1 cellular context compared by ENCODE assay signal in the genomic region with DNA sequence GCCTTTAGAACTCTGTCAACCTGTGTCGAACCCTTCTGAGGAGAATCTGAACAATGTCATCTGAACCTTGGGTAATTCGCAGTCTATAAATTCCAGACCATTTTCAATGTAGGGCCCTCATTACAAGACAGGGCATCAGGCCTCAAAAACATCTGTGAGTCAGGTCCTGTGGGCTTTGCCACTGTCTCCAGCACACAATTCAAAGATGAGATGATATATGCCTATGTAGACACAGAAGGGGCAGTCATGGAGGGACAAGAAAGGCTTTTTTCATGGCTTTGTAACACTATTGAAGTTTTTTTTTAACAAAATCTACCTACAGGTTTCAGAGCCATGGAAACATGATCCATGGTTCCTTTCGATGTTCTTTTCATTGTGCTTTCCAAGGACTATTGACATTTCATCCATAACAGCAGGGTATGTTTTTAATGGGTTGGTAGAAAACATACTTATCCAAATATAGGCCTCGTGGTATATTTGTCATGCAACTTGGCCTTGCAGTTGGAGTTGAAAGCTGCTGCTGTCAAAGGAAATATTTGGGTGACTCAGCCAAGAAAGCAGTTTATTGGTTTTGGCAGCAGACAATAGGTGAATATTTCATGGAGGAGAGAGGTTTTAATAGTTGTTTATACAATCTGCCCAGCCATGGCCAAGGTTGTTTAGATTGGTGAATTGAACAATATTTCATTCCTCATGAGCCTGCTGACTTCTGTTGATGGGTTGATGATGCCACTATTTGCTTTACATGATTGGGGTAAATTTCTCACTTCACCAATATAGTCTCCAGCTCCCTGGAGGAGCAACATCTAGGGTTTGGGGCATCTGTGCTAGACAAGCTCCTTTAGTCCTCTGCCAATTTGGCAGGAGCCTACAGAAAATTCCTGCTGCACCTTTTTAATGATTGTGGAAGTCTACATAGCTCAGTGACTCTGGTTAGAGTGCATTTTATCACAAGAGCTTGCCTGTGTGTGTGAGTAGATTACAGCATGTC.
TF ChIP-seq lines count a peak whose summit lies in the region.

No MANE protein-coding gene starts in this region.

TF ChIP-seq in HEK293, 187 proteins besides CTCF, POLR2A, EP300 and RAD21 (continued from another document):
- TF ChIP-seq, protein P1, sequence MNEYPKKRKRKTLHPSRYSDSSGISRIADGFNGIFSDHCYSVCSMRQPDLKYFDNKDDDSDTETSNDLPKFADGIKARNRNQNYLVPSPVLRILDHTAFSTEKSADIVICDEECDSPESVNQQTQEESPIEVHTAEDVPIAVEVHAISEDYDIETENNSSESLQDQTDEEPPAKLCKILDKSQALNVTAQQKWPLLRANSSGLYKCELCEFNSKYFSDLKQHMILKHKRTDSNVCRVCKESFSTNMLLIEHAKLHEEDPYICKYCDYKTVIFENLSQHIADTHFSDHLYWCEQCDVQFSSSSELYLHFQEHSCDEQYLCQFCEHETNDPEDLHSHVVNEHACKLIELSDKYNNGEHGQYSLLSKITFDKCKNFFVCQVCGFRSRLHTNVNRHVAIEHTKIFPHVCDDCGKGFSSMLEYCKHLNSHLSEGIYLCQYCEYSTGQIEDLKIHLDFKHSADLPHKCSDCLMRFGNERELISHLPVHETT (tag by site-specific recombination; IDR thresholded peaks at IDR 0.05): peak; percentile 96
- 0 out of 2 replicates have a peak, but pooled peaks have one; percentile 17 for TF ChIP-seq KLF1 (tag by site-specific recombination; IDR thresholded peaks at IDR 0.05)
- TF ChIP-seq ZNF169 (tag by site-specific recombination; IDR thresholded peaks at IDR 0.05): no peak
- TF ChIP-seq TRIM28 (IDR thresholded peaks at IDR 0.05; ENCODE audit: borderline replicate concordance, low read length): no peak
- TF ChIP-seq ZNF629 (tag by site-specific recombination; IDR thresholded peaks at IDR 0.05): peak; percentile 95
- TF ChIP-seq HOXC10 (CRISPR knock-in tag; IDR thresholded peaks at IDR 0.05): no peak
- TF ChIP-seq PRDM2 (tag by site-specific recombination; IDR thresholded peaks at IDR 0.05; ENCODE audit: borderline replicate concordance): no peak
- peak; percentile 71 for TF ChIP-seq ZNF76 (tag by site-specific recombination; IDR thresholded peaks at IDR 0.05; ENCODE audit: borderline replicate concordance, low read depth)
- peak; percentile 43; the same call in 1 of the 2 replicates for TF ChIP-seq ZNF335 (tag by site-specific recombination; conservative IDR thresholded peaks at IDR 0.05)
TF ChIP-seq in HEK293: peak in this region for 103.
